8 cellular contexts compared by ENCODE assay signal in the genomic region with DNA sequence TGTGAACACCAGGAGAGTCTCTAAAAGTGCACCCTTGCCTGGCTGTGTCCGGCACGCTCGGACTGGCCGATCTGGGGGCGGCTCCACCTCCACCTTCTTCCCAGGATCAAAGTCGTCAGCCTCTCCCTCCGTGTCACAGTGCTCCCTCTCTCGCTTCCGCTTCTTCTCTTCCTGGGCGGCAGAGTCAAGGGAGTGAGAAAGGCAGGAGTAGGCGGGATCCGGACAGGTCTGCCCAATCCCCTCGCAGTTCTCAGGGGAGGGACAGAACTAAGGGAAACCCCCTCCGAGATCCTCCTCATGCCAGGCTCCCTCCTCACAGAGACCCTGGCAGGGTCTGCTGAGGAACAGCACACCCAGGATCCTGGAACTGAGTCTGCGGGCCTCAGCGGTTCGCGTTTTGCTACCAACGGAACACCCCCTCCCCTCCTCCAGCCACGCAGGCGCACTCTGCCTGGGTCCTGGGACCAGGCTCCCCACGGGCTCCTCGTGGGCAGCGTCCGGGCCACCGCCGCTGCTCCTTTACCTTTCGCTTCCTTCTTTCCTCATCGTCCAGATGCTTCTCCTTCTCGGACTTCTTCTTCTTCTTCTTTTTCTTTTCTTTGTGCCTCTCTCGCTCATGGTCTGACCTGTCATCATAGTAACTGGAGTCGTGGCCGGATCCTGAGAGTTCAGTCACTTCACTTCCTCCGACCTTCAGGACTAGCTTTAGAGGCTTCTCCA. TPM values are rescaled to one million over a fixed set of nuclear protein-coding genes. Genes with fewer than 3 reads are reported as not detected.
DNase-seq lines count a peak whose midpoint lies in the region; ATAC-seq and TF ChIP-seq lines count a peak whose summit lies in the region.

No MANE protein-coding gene starts in this region.

- H3K27ac Mint-ChIP-seq in natural killer cell treated with Interleukin-12 subunit alpha and Interleukin-12 subunit beta and Interleukin-15 and Interleukin-18, amount 100 ng/mL, for 72 hours, result peak overlapping the region; percentile 70 to 73

- no peak for TF ChIP-seq CTCF in colonic mucosa (IDR thresholded peaks at IDR 0.05)

- no peak for ATAC-seq in natural killer cell treated with Interleukin-12 subunit alpha and Interleukin-12 subunit beta and Interleukin-15 and Interleukin-18, amount 100 ng/mL, for 72 hours
- no peak for ATAC-seq in GM21390 (IDR thresholded peaks at IDR 0.05; ENCODE audit: unreplicated experiment)
- no peak for ATAC-seq in GM18517 (IDR thresholded peaks at IDR 0.05; ENCODE audit: unreplicated experiment)

- H3K27me3 ChIP-seq in colonic mucosa, result no peaks in the 10 kb centered on the region

- peaks cover 6 to 7% of the 10 kb centered on the region in 2 donors for H3K4me1 Mint-ChIP-seq in natural killer cell treated with Interleukin-12 subunit alpha and Interleukin-12 subunit beta and Interleukin-15 and Interleukin-18, amount 100 ng/mL, for 72 hours (ENCODE audit: low read depth in 2 of 2)

- H3K9ac ChIP-seq in colonic mucosa (ENCODE audit: low read depth in 2 of 2, low read length in 2 of 2), result peak overlapping the region in 1 of 2 donors; percentile 84

- H3K4me1 ChIP-seq in colonic mucosa, result peaks cover 4% of the 10 kb centered on the region

- peak; percentile 89 for DNase-seq in ELF-1 (ENCODE audit: low read depth, low spot score)
- DNase-seq in NOMO-1 (lab: John Stamatoyannopoulos, UW; ENCODE audit: unreplicated experiment in 2 of 2), result peak; percentile 48 to 73
- peak; percentile 41 for DNase-seq in colonic mucosa
- no peak for DNase-seq in natural killer cell treated with Interleukin-12 subunit alpha and Interleukin-12 subunit beta and Interleukin-15 and Interleukin-18, amount 100 ng/mL, for 72 hours (ENCODE audit: low spot score)
- no peak for DNase-seq in cerebellar nuclear complex (lab: John Stamatoyannopoulos, UW)
- DNase-seq in stimulated activated CD8-positive, alpha-beta memory T cell treated with anti-CD3 and anti-CD28 coated beads, Interleukin-4, amount 100 ng/mL, for 48 hours, result no peak

- H3K9me3 ChIP-seq in colonic mucosa, result no peaks in the 10 kb centered on the region

- H3K27ac ChIP-seq in colonic mucosa, result peak overlapping the region; percentile 80

- H3K36me3 ChIP-seq in colonic mucosa, result peaks cover 14% of the 10 kb centered on the region

- intact Hi-C loops in colonic mucosa (cut with DNase I), result loop anchor here (5.0 kb wide), 1 partner anchor 444 kb away; no protein-coding TSS in a partner anchor

- H3K4me3 ChIP-seq in colonic mucosa, result peak overlapping the region; percentile 89

- H3K36me3 Mint-ChIP-seq in natural killer cell treated with Interleukin-12 subunit alpha and Interleukin-12 subunit beta and Interleukin-15 and Interleukin-18, amount 100 ng/mL, for 72 hours, result peaks cover 13% of the 10 kb centered on the region

- no peaks in the 10 kb centered on the region for H3K9me3 Mint-ChIP-seq in natural killer cell treated with Interleukin-12 subunit alpha and Interleukin-12 subunit beta and Interleukin-15 and Interleukin-18, amount 100 ng/mL, for 72 hours

- H3K27me3 Mint-ChIP-seq in natural killer cell treated with Interleukin-12 subunit alpha and Interleukin-12 subunit beta and Interleukin-15 and Interleukin-18, amount 100 ng/mL, for 72 hours, result no peaks in the 10 kb centered on the region

- H3K4me3 Mint-ChIP-seq in natural killer cell treated with Interleukin-12 subunit alpha and Interleukin-12 subunit beta and Interleukin-15 and Interleukin-18, amount 100 ng/mL, for 72 hours, result peak overlapping the region; percentile 83

RNA-seq across cellular contexts. Expression of a gene that starts 1.3 kb away (rescaled TPM):
- total RNA-seq in colonic mucosa, result 10 to 100 TPM; 22.3 to 41.8 TPM
- 100 to 1,000 TPM in 1 of 2 donors, 10 to 100 TPM in 1; 52.7 to 136 TPM for total RNA-seq in natural killer cell treated with Interleukin-12 subunit alpha and Interleukin-12 subunit beta and Interleukin-15 and Interleukin-18, amount 100 ng/mL, for 72 hours

RNA-seq across cellular contexts. Expression of a gene that starts 1.4 kb away (rescaled TPM):
- 10 to 100 TPM in 1 of 2 donors, 1 to 10 TPM in 1; 5.8 to 18.1 TPM for total RNA-seq in colonic mucosa
- 10 to 100 TPM; 17.6 to 30.9 TPM for total RNA-seq in natural killer cell treated with Interleukin-12 subunit alpha and Interleukin-12 subunit beta and Interleukin-15 and Interleukin-18, amount 100 ng/mL, for 72 hours

RNA-seq across cellular contexts. Expression of a gene that starts 40.5 kb away (rescaled TPM):
- total RNA-seq in colonic mucosa, result 1 to 10 TPM; 2.9 to 7.8 TPM
- total RNA-seq in natural killer cell treated with Interleukin-12 subunit alpha and Interleukin-12 subunit beta and Interleukin-15 and Interleukin-18, amount 100 ng/mL, for 72 hours, result 10 to 100 TPM in 1 of 2 donors, 1 to 10 TPM in 1; 8.1 to 24.5 TPM

Comparison
In these comparisons a context has a peak if more than half of its experiments do, and no peak if none do; other contexts are left out.
1. DNase-seq: peak in ELF-1 (single experiment), NOMO-1 (2 of 2) and colonic mucosa (single experiment); none in natural killer cell treated with Interleukin-12 subunit alpha and Interleukin-12 subunit beta and Interleukin-15 and Interleukin-18, amount 100 ng/mL, for 72 hours (single experiment), cerebellar nuclear complex (0 of 2) and stimulated activated CD8-positive, alpha-beta memory T cell treated with anti-CD3 and anti-CD28 coated beads, Interleukin-4, amount 100 ng/mL, for 48 hours (single experiment).